1 cellular context compared by ENCODE assay signal in the genomic region with DNA sequence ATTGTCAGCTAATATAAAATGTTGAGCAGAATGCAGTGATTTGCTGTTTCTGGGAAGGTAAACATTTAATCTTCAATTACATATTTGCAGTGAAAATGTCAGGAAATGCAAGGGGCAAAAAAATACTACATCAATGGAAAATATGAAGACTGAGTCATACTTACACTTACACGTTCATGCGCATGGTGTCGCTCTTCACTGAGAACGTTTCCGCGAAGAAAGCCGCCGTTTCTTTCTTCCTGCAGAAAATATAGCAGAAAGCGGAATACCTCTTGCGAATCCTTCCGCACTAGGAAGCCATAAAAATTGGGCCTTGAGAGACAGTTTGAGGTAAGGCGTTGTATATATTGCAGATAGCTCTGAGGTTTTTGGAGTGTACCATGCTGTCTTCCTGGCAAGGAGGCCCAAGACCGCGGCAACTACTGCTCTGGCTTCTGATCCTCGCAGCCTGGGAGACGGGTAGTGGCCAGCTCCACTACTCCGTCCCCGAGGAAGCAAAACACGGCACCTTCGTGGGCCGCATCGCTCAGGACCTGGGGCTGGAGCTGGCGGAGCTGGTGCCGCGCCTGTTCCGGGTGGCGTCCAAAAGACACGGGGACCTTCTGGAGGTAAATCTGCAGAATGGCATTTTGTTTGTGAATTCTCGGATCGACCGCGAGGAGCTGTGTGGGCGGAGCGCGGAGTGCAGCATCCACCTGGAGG.
TF ChIP-seq lines count a peak whose summit lies in the region.

A gene with protein sequence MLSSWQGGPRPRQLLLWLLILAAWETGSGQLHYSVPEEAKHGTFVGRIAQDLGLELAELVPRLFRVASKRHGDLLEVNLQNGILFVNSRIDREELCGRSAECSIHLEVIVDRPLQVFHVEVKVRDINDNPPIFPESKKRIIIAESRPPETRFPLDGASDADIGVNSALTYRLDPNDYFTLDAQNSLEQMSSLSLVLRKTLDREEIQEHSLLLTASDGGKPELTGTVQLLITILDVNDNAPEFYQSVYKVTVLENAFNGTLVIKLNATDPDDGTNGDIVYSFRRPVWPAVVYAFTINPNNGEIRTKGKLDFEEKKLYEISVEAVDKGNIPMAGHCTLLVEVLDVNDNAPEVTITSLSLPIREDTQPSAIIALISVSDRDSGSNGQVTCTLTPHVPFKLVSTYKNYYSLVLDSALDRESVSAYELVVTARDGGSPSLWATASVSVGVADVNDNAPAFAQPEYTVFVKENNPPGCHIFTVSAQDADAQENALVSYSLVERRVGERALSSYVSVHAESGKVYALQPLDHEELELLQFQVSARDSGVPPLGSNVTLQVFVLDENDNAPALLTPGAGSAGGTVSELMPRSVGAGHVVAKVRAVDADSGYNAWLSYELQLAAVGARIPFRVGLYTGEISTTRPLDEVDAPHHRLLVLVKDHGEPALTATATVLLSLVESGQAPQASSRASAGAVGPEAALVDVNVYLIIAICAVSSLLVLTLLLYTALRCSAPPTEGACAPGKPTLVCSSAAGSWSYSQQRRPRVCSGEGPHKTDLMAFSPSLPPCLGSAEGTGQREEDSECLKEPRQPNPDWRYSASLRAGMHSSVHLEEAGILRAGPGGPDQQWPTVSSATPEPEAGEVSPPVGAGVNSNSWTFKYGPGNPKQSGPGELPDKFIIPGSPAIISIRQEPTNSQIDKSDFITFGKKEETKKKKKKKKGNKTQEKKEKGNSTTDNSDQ (plus strand): TSS at position 236 of the 702 bp plus-strand sequence. CDS start 145 bp downstream, at position 381.

TF ChIP-seq in liver, 16 proteins besides CTCF, POLR2A, EP300 and RAD21 (continued from another document):
- TF ChIP-seq, protein P1, sequence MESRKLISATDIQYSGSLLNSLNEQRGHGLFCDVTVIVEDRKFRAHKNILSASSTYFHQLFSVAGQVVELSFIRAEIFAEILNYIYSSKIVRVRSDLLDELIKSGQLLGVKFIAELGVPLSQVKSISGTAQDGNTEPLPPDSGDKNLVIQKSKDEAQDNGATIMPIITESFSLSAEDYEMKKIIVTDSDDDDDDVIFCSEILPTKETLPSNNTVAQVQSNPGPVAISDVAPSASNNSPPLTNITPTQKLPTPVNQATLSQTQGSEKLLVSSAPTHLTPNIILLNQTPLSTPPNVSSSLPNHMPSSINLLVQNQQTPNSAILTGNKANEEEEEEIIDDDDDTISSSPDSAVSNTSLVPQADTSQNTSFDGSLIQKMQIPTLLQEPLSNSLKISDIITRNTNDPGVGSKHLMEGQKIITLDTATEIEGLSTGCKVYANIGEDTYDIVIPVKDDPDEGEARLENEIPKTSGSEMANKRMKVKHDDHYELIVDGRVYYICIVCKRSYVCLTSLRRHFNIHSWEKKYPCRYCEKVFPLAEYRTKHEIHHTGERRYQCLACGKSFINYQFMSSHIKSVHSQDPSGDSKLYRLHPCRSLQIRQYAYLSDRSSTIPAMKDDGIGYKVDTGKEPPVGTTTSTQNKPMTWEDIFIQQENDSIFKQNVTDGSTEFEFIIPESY (IDR thresholded peaks at IDR 0.05) = no peak
- no peak for TF ChIP-seq HNF4A (conservative IDR thresholded peaks at IDR 0.05)
- no peak for TF ChIP-seq EGR1 (IDR thresholded peaks at IDR 0.05; ENCODE audit: low read depth in 2 of 2)
- no peak for TF ChIP-seq TAF1 (conservative IDR thresholded peaks at IDR 0.05)
- TF ChIP-seq, protein P2, sequence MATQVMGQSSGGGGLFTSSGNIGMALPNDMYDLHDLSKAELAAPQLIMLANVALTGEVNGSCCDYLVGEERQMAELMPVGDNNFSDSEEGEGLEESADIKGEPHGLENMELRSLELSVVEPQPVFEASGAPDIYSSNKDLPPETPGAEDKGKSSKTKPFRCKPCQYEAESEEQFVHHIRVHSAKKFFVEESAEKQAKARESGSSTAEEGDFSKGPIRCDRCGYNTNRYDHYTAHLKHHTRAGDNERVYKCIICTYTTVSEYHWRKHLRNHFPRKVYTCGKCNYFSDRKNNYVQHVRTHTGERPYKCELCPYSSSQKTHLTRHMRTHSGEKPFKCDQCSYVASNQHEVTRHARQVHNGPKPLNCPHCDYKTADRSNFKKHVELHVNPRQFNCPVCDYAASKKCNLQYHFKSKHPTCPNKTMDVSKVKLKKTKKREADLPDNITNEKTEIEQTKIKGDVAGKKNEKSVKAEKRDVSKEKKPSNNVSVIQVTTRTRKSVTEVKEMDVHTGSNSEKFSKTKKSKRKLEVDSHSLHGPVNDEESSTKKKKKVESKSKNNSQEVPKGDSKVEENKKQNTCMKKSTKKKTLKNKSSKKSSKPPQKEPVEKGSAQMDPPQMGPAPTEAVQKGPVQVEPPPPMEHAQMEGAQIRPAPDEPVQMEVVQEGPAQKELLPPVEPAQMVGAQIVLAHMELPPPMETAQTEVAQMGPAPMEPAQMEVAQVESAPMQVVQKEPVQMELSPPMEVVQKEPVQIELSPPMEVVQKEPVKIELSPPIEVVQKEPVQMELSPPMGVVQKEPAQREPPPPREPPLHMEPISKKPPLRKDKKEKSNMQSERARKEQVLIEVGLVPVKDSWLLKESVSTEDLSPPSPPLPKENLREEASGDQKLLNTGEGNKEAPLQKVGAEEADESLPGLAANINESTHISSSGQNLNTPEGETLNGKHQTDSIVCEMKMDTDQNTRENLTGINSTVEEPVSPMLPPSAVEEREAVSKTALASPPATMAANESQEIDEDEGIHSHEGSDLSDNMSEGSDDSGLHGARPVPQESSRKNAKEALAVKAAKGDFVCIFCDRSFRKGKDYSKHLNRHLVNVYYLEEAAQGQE (IDR thresholded peaks at IDR 0.05) = peak; percentile 22
